8 cellular contexts compared by ENCODE assay signal in the genomic region with DNA sequence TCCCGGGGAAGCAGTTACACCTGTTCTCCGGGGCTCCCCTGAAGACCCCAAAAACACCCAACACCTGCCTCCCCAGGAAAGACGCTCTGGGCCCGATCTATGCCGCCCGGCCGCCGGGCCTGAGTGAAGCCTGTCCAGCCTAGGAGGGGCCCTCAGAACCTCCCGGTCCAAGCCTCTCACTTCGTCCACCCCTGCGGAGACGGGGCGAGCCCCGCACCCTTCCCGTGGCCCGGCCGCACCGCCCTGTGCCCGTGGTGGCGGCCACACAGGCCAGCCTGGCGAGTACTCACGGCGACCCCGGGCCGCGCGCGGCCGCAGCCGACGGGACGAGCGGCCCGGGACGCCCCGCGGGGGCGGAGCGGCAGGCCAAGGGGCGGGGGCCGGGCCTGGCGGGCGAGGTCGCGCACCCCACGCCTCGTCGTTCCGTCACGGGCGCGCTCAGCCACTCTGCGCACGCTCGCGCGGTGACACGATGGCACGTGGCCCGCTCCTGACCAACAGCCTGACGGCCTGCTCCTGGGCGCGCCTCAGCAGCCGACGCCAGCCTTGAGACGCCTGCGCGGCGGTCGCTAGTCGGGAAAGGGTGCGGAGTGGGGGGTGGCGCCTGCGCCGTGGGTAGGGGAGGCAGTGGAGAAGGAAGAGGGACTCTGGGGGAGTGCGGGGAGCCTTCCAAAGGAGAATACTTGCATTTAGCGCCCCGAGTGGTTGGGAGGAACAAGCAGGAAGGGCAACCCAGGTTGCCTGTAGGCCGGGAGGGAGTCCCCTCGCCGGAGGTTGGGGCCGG. TPM values are rescaled to one million over a fixed set of nuclear protein-coding genes. Genes with fewer than 3 reads are reported as not detected.
DNase-seq lines count a peak whose midpoint lies in the region; ATAC-seq and TF ChIP-seq lines count a peak whose summit lies in the region.

A gene with protein sequence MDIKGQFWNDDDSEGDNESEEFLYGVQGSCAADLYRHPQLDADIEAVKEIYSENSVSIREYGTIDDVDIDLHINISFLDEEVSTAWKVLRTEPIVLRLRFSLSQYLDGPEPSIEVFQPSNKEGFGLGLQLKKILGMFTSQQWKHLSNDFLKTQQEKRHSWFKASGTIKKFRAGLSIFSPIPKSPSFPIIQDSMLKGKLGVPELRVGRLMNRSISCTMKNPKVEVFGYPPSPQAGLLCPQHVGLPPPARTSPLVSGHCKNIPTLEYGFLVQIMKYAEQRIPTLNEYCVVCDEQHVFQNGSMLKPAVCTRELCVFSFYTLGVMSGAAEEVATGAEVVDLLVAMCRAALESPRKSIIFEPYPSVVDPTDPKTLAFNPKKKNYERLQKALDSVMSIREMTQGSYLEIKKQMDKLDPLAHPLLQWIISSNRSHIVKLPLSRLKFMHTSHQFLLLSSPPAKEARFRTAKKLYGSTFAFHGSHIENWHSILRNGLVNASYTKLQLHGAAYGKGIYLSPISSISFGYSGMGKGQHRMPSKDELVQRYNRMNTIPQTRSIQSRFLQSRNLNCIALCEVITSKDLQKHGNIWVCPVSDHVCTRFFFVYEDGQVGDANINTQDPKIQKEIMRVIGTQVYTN (minus strand): TSS at position 342 of the 784 bp plus-strand sequence. CDS start 5,077 bp downstream, outside the sequence.

- H3K4me3 Mint-ChIP-seq in HFFc6: peak within 1 kb of the TSS; percentile 93
- peak within 1 kb of the TSS; percentile 94 for H3K4me3 Mint-ChIP-seq in activated naive CD8-positive, alpha-beta T cell

- DNase-seq in HFFc6: peak; percentile 96
- peak; percentile 89 for DNase-seq in NCI-H1048 (lab: John Stamatoyannopoulos, UW)
- DNase-seq in glomerular visceral epithelial cell (ENCODE audit: extremely low spot score): peak; percentile 99
- DNase-seq in osteoblast (ENCODE audit: insufficient read length, low spot score, missing footprints): peak; percentile 100
- peak; percentile 94 for DNase-seq in thoracic aorta (ENCODE audit: low spot score)

- H2AFZ ChIP-seq in osteoblast (ENCODE audit: low read length): peak within 1 kb of the TSS; percentile 91

- peak; percentile 71 for TF ChIP-seq CTCF in HFFc6 (IDR thresholded peaks at IDR 0.05)
- peak; percentile 67 for TF ChIP-seq CTCF in osteoblast (IDR thresholded peaks at IDR 0.05; ENCODE audit: extremely low read depth, low read depth, low read length)
- peak; percentile 70 for TF ChIP-seq CTCF in thoracic aorta (IDR thresholded peaks at IDR 0.05)

- H3K36me3 Mint-ChIP-seq in HFFc6 (ENCODE audit: low read depth): peaks cover 10% of the 10 kb centered on the region
- peaks cover 4% of the 10 kb centered on the region for H3K36me3 Mint-ChIP-seq in activated naive CD8-positive, alpha-beta T cell

- H3K4me2 ChIP-seq in osteoblast (ENCODE audit: insufficient read depth, low read length): peak within 1 kb of the TSS; percentile 91

- ATAC-seq in SK-N-SH treated with all-trans-retinoic acid at 6 μM for 48 hours (peak; percentile 99), thoracic aorta (ENCODE audit: insufficient number of reproducible peaks, low FRiP score, low read depth) (peak; percentile 96)

- H3K27me3 Mint-ChIP-seq in HFFc6 (ENCODE audit: insufficient read depth): peaks cover 6% of the 10 kb centered on the region
- no peaks in the 10 kb centered on the region for H3K27me3 Mint-ChIP-seq in activated naive CD8-positive, alpha-beta T cell

- H3K4me1 ChIP-seq in osteoblast (ENCODE audit: insufficient read depth, low read length) (peaks cover 21% of the 10 kb centered on the region), thoracic aorta (ENCODE audit: control insufficient read depth in 1 of 2, low read depth in 2 of 2) (peaks cover 15 to 23% of the 10 kb centered on the region in 2 donors)

- peak within 1 kb of the TSS; percentile 95 for H3K4me3 ChIP-seq in GM08714 (ENCODE audit: low read length)
- H3K4me3 ChIP-seq in osteoblast (ENCODE audit: insufficient read depth, low read length): peak within 1 kb of the TSS; percentile 80
- H3K4me3 ChIP-seq in thoracic aorta: peak within 1 kb of the TSS; percentile 92

- peaks cover 44% of the 10 kb centered on the region for H3K4me1 Mint-ChIP-seq in HFFc6 (ENCODE audit: low read depth)
- peaks cover 41% of the 10 kb centered on the region for H3K4me1 Mint-ChIP-seq in activated naive CD8-positive, alpha-beta T cell (ENCODE audit: low read depth)

- H3K27me3 ChIP-seq in osteoblast (ENCODE audit: insufficient read depth, low read length): no peaks in the 10 kb centered on the region
- no peaks in the 10 kb centered on the region for H3K27me3 ChIP-seq in thoracic aorta (replicated peaks; ENCODE audit: insufficient read depth)

- H3K27ac ChIP-seq in osteoblast (ENCODE audit: low read depth, low read length) (peak within 1 kb of the TSS; percentile 81), thoracic aorta (peak within 1 kb of the TSS; percentile 82 to 86)

- H3K9me3 ChIP-seq in osteoblast (ENCODE audit: low read depth, low read length): no peaks in the 10 kb centered on the region
- no peaks in the 10 kb centered on the region for H3K9me3 ChIP-seq in thoracic aorta

- H3K36me3 ChIP-seq in osteoblast (ENCODE audit: insufficient read depth, low read length): peaks cover 11% of the 10 kb centered on the region
- H3K36me3 ChIP-seq in thoracic aorta: peaks cover 13% of the 10 kb centered on the region

- H4K20me1 ChIP-seq in osteoblast (ENCODE audit: insufficient read depth, low read length): peaks cover 2% of the 10 kb centered on the region

- peaks cover 40% of the 10 kb centered on the region for H3K79me2 ChIP-seq in osteoblast (ENCODE audit: insufficient read depth, low read length)

- H3K27ac Mint-ChIP-seq in HFFc6: peak within 1 kb of the TSS; percentile 82
- peak within 1 kb of the TSS; percentile 91 for H3K27ac Mint-ChIP-seq in activated naive CD8-positive, alpha-beta T cell

- H3K9me3 Mint-ChIP-seq in HFFc6: no peaks in the 10 kb centered on the region
- H3K9me3 Mint-ChIP-seq in activated naive CD8-positive, alpha-beta T cell (ENCODE audit: low read depth): no peaks in the 10 kb centered on the region

TF ChIP-seq in SK-N-SH treated with all-trans-retinoic acid at 6 μM for 48 hours, 23 proteins besides CTCF, POLR2A, EP300 and RAD21:
- TF ChIP-seq GLIS3 (CRISPR knock-in tag; IDR thresholded peaks at IDR 0.05): 0 out of 2 replicates have a peak, but pooled peaks have one; percentile 32
- TF ChIP-seq ZFP3 (CRISPR knock-in tag; IDR thresholded peaks at IDR 0.05): no peak

RNA-seq across cellular contexts. Expression of the gene that starts here (rescaled TPM):
- total RNA-seq in HFFc6 (2021; fragmentation: NEBNext Ultra II Directional; extraction: Animal tissue kit (Norgen Biotek cat#: 25700)): 10 to 100 TPM; 21.6 to 27.8 (median 24.6) TPM
- total RNA-seq in osteoblast: 40.4 and 43.4 TPM in 2 replicates
- total RNA-seq in thoracic aorta: 10 to 100 TPM; 44.0 to 49.9 TPM

Comparison
In these comparisons a context has a peak if more than half of its experiments do, and no peak if none do; other contexts are left out.
1. Peak in every context shown above with its lines: DNase-seq, ATAC-seq, H3K4me3 ChIP-seq and H3K27ac ChIP-seq.